28 cellular contexts compared by ENCODE assay signal in genomic region chr11:106818416-106818815, GRCh38.
"Had no signal": no experiment of that assay in that cellular context is flagged by ENCODE, and none has a peak within 500 bp of the region (broad histone marks: within the 10 kb centered on the region; RNA-seq: fewer than 3 reads in every experiment).

No MANE protein-coding gene starts in this region.

- H3K9me3 ChIP-seq: ovary, prostate gland, right lobe of liver, sigmoid colon, suprapubic skin, testis, tibial artery, transverse colon, upper lobe of right lung, uterus had no signal

- H3K4me1 ChIP-seq: prostate gland, right lobe of liver, sigmoid colon, spleen, suprapubic skin, testis, tibial artery, transverse colon, upper lobe of right lung, uterus had no signal

- DNase-seq: naive thymus-derived CD4-positive, alpha-beta T cell; natural killer cell; occipital lobe; ovary; retina; right cardiac atrium; right lobe of liver; sigmoid colon; small intestine; spleen; stimulated activated CD4-positive, alpha-beta T cell treated with anti-CD3 and anti-CD28 coated beads, Interleukin-12 subunit alpha, Interleukin-12 subunit beta, amount 100 ng/mL, for 4 hours; stimulated activated CD4-positive, alpha-beta T cell treated with anti-CD3 and anti-CD28 coated beads, Interleukin-1b, Interleukin-23, amount 100 ng/mL, for 48 hours; stimulated activated CD4-positive, alpha-beta T cell treated with anti-CD3 and anti-CD28 coated beads, Interleukin-4, amount 100 ng/mL, for 1 hour; stimulated activated CD4-positive, alpha-beta T cell treated with anti-CD3 and anti-CD28 coated beads, Interleukin-4, amount 100 ng/mL, for 4 hours; stimulated activated CD8-positive, alpha-beta memory T cell treated with anti-CD3 and anti-CD28 coated beads, Interleukin-4, amount 100 ng/mL, for 48 hours; stimulated activated naive CD4-positive, alpha-beta T cell; stimulated activated naive CD8-positive, alpha-beta T cell treated with anti-CD3 and anti-CD28 coated beads, Interleukin-15, amount 100 ng/mL, for 72 hours; stimulated activated naive CD8-positive, alpha-beta T cell treated with anti-CD3 and anti-CD28 coated beads, Interleukin-15, Interleukin-2, amounts not matched to agents 100 U/mL and 50 U/mL, for 24 hours; substantia nigra; testis; tibial artery; transverse colon; upper lobe of right lung; uterus had no signal

- H3K4me3 ChIP-seq: neural progenitor cell, ovary, prostate gland, right lobe of liver, sigmoid colon, spleen, suprapubic skin, testis, tibial artery, transverse colon, upper lobe of right lung, uterus had no signal

- H3K27me3 ChIP-seq: neural progenitor cell, ovary, right lobe of liver, sigmoid colon, spleen, suprapubic skin, testis, tibial artery, transverse colon, upper lobe of right lung, uterus had no signal

- H3K27ac ChIP-seq: neural progenitor cell, ovary, prostate gland, right lobe of liver, sigmoid colon, spleen, suprapubic skin, testis, tibial artery, transverse colon, upper lobe of right lung, uterus had no signal

- H3K36me3 ChIP-seq: neural progenitor cell, ovary, prostate gland, right lobe of liver, sigmoid colon, spleen, suprapubic skin, tibial artery, transverse colon, upper lobe of right lung, uterus had no signal

- ATAC-seq: naive thymus-derived CD4-positive, alpha-beta T cell; natural killer cell; right cardiac atrium; right lobe of liver; stimulated activated memory B cell treated with anti-CD40 and anti-IgM and Interleukin-4, amounts not matched to agents 10 μg/mL and 1 μg/mL and 100 μg/mL, for 72 hours; stimulated activated naive CD8-positive, alpha-beta T cell treated with anti-CD3 and anti-CD28 coated beads, Interleukin-15, amount 100 ng/mL, for 72 hours; stimulated activated naive CD8-positive, alpha-beta T cell treated with anti-CD3 and anti-CD28 coated beads, Interleukin-15, Interleukin-2, amounts not matched to agents 100 U/mL and 50 U/mL, for 24 hours; upper lobe of right lung had no signal
